In genomic region chrX:154384284-154384892, GRCh38 we compare ENCODE assay signal across 12 cellular contexts. TPM values are rescaled to one million over a fixed set of nuclear protein-coding genes. Genes with fewer than 3 reads are reported as not detected.
A peak's percentile ranks its signal among the peaks of the same experiment; 100 is the strongest.
DNase-seq lines count a peak whose midpoint lies in the region; ATAC-seq and TF ChIP-seq lines count a peak whose summit lies in the region.
"Had no signal": no experiment of that assay in that cellular context is flagged by ENCODE, and none has a peak within 500 bp of the region (broad histone marks: within the 10 kb centered on the region; RNA-seq: fewer than 3 reads in every experiment).

No MANE protein-coding gene starts in this region.

- H3K27ac Mint-ChIP-seq in dendritic cell treated with granulocyte-macrophage colony-stimulating factor and Interleukin-4, amounts not matched to agents 40 ng/mL and 50 ng/mL, for 4 days = peak overlapping the region; percentile 59
- H3K27ac Mint-ChIP-seq in nephron = peak overlapping the region in 2 of 3 experiments; percentile 40 to 43

- H3K4me3 ChIP-seq in BE2C (ENCODE audit: low read depth, low read length) (no peak overlapping the region), HL-60 (replicated peaks; ENCODE audit: insufficient read depth, low read length) (no peak overlapping the region)

- no peak for DNase-seq in BE2C
- DNase-seq in HL-60 (ENCODE audit: low read depth in 1 of 2, low spot score in 1 of 2) = no peak
- DNase-seq in D341Med (ENCODE audit: low spot score) = no peak
- DNase-seq: activated CD8-positive, alpha-beta memory T cell treated with anti-CD3 and anti-CD28 coated beads, Interleukin-2, amount 50 U/mL, for 4 hours; Calu3; NCI-H2227 treated with DMSO at 0.1 percent for 48 hours had no signal

- no peaks in the 10 kb centered on the region for H3K9me3 ChIP-seq in BE2C

- H3K4me3 Mint-ChIP-seq in dendritic cell treated with granulocyte-macrophage colony-stimulating factor and Interleukin-4, amounts not matched to agents 40 ng/mL and 50 ng/mL, for 4 days = peak overlapping the region; percentile 17
- H3K4me3 Mint-ChIP-seq in nephron = peak overlapping the region in 2 of 3 experiments; percentile 11 to 36
- H3K4me3 Mint-ChIP-seq: brain had no signal

- H3K4me1 Mint-ChIP-seq in dendritic cell treated with granulocyte-macrophage colony-stimulating factor and Interleukin-4, amounts not matched to agents 40 ng/mL and 50 ng/mL, for 4 days (ENCODE audit: low read depth) = peaks cover 32% of the 10 kb centered on the region
- H3K4me1 Mint-ChIP-seq in nephron = peaks cover 8% of the 10 kb centered on the region

- ATAC-seq in GM21717 (IDR thresholded peaks at IDR 0.05; ENCODE audit: unreplicated experiment) (no peak), GM21360 (IDR thresholded peaks at IDR 0.05; ENCODE audit: unreplicated experiment) (no peak)
- ATAC-seq in activated CD4-positive, CD25-positive, alpha-beta regulatory T cell treated with anti-CD3 and anti-CD28 coated beads, Interleukin-2, amount 50 U/mL, for 24 hours = no peak

- no peaks in the 10 kb centered on the region for H3K4me1 ChIP-seq in BE2C

- peaks cover 18% of the 10 kb centered on the region for H3K36me3 Mint-ChIP-seq in dendritic cell treated with granulocyte-macrophage colony-stimulating factor and Interleukin-4, amounts not matched to agents 40 ng/mL and 50 ng/mL, for 4 days (ENCODE audit: low read depth)
- peaks cover 5% of the 10 kb centered on the region for H3K36me3 Mint-ChIP-seq in nephron (ENCODE audit: low read depth)

- H3K27me3 ChIP-seq in BE2C (no peaks in the 10 kb centered on the region), HL-60 (ENCODE audit: insufficient read depth, poor library complexity, severe bottlenecking) (no peaks in the 10 kb centered on the region)

- intact Hi-C loops in dendritic cell treated with granulocyte-macrophage colony-stimulating factor and Interleukin-4, amounts not matched to agents 40 ng/mL and 50 ng/mL, for 4 days (cut with micrococcal nuclease) = no loop called here

- TF ChIP-seq CTCF in BE2C (IDR thresholded peaks at IDR 0.05; ENCODE audit: low read depth, low read length) (peak; percentile 20; the same call in 1 of the 2 replicates), HL-60 (IDR thresholded peaks at IDR 0.05; ENCODE audit: insufficient read depth, low read length) (no peak), nephron (IDR thresholded peaks at IDR 0.05; ENCODE audit: unreplicated experiment in 3 of 3) (peak in 2 of 3 experiments; percentile 14 to 31)

- no peaks in the 10 kb centered on the region for H3K9me3 Mint-ChIP-seq in dendritic cell treated with granulocyte-macrophage colony-stimulating factor and Interleukin-4, amounts not matched to agents 40 ng/mL and 50 ng/mL, for 4 days
- peaks cover 7% of the 10 kb centered on the region for H3K9me3 Mint-ChIP-seq in nephron

- H3K36me3 ChIP-seq in BE2C = peaks cover 3% of the 10 kb centered on the region; the same call in 1 of the 2 replicates

- peak overlapping the region; percentile 55 for H3K27ac ChIP-seq in HL-60 (replicated peaks)

- H3K27me3 Mint-ChIP-seq in dendritic cell treated with granulocyte-macrophage colony-stimulating factor and Interleukin-4, amounts not matched to agents 40 ng/mL and 50 ng/mL, for 4 days = no peaks in the 10 kb centered on the region
- no peaks in the 10 kb centered on the region for H3K27me3 Mint-ChIP-seq in nephron (ENCODE audit: low read depth)
- H3K27me3 Mint-ChIP-seq: brain had no signal

RNA-seq across cellular contexts. Expression of gene EMD, which starts 5.3 kb away (rescaled TPM):
- polyA plus RNA-seq in BE2C (2012; ENCODE audit: insufficient read depth, insufficient read length, low read depth) = 182 TPM

RNA-seq across cellular contexts. Expression of gene FLNA, which starts 10.0 kb away (rescaled TPM):
- polyA plus RNA-seq in BE2C (2012; ENCODE audit: insufficient read depth, insufficient read length, low read depth) = 487 TPM

RNA-seq across cellular contexts. Expression of gene RPL10, which starts 13.8 kb away (rescaled TPM):
- polyA plus RNA-seq in BE2C (2012; ENCODE audit: insufficient read depth, insufficient read length, low read depth) = 1,809 TPM

RNA-seq across cellular contexts. Expression of gene DNASE1L1, which starts 24.7 kb away (rescaled TPM):
- polyA plus RNA-seq in BE2C (2012; ENCODE audit: insufficient read depth, insufficient read length, low read depth) = 20.5 TPM

RNA-seq across cellular contexts. Expression of gene TAFAZZIN, which starts 27.0 kb away (rescaled TPM):
- polyA plus RNA-seq in BE2C (2012; ENCODE audit: insufficient read depth, insufficient read length, low read depth) = 35.5 TPM
